7 cellular contexts compared by ENCODE assay signal in the genomic region with DNA sequence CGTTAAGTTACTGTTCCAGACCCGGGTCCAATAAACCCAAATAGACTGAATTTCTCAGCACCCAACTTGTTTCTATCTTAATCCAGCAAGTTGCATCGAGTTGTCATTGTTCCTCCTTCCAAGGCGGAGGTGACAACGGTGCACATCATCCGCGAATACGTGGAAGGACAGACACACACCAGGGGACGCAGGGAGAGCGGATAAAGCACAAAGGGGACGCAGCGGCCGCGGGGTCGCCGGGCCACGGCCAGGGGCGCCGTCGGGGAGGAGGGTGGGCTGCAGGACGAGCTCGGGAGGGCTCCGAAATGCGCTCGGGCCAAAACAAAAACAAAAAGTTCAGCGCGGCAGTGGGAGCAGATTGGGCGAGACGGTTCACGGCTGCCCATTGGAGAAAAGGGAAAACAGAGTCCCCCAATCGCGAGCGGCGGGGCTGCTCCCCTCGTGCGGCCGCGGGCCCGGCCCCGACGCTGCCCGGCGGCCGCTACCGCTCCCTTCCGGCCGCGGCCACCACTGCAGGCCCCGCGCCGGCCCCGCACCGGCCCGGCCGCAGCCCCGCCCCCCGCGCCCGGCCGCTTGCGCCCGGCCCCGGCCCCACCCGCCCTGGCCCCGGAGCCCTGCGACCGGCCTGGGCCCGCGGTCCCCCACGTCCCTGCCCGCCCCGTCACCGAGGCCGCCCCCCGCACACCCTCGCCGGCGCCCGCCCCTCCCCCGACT. TPM values are rescaled to one million over a fixed set of nuclear protein-coding genes. Genes with fewer than 3 reads are reported as not detected.
A peak's percentile ranks its signal among the peaks of the same experiment; 100 is the strongest.
DNase-seq lines count a peak whose midpoint lies in the region; ATAC-seq and TF ChIP-seq lines count a peak whose summit lies in the region.

No MANE protein-coding gene starts in this region.

- H3K4me3 Mint-ChIP-seq in activated CD4-positive, alpha-beta T cell treated with anti-CD3 and anti-CD28 coated beads for 36 hours = peak overlapping the region; percentile 90

- peaks cover 2% of the 10 kb centered on the region for H3K36me3 Mint-ChIP-seq in activated CD4-positive, alpha-beta T cell treated with anti-CD3 and anti-CD28 coated beads for 36 hours (ENCODE audit: low read depth)

- H3K27ac Mint-ChIP-seq in activated CD4-positive, alpha-beta T cell treated with anti-CD3 and anti-CD28 coated beads for 36 hours = peak overlapping the region; percentile 91

- intact Hi-C loops in activated CD4-positive, alpha-beta T cell treated with anti-CD3 and anti-CD28 coated beads for 36 hours (cut with DNase I, micrococcal nuclease) = loop anchor here in 1 of 2 experiments (1.0 to 5.0 kb wide), 8 partner anchors 60 to 690 kb away; partner anchors contain the start of genes CHKA, CPT1A, IGHMBP2 and MRPL21

- peak; percentile 71 for DNase-seq in NCI-H2171 treated with DMSO at 0.1 percent for 48 hours (lab: John Stamatoyannopoulos, UW)
- peak; percentile 77 for DNase-seq in activated CD4-positive, alpha-beta T cell treated with anti-CD3 and anti-CD28 coated beads for 36 hours
- peak; percentile 80 for DNase-seq in dermis blood vessel endothelial cell
- peak in 2 of 3 experiments; percentile 13 to 27 for DNase-seq in stimulated activated CD4-positive, alpha-beta T cell treated with anti-CD3 and anti-CD28 coated beads, TNF-alpha, amount 100 ng/mL, for 4 hours (ENCODE audit: low read depth in 3 of 3)

- POLR2A ChIA-PET in activated CD4-positive, alpha-beta T cell treated with anti-CD3 and anti-CD28 coated beads for 36 hours (lab: Charles Lee) = no interaction called here

- peaks cover 50% of the 10 kb centered on the region for H3K4me1 Mint-ChIP-seq in activated CD4-positive, alpha-beta T cell treated with anti-CD3 and anti-CD28 coated beads for 36 hours

- H3K4me1 ChIP-seq in liver (ENCODE audit: control insufficient read depth in 4 of 4, insufficient read depth in 4 of 4, low read length in 3 of 4) = peaks cover 9 to 40% (median 31%) of the 10 kb centered on the region in 4 donors

- H3K27ac ChIP-seq in liver (ENCODE audit: low read depth in 1 of 2, low read length in 2 of 2) = peak overlapping the region; percentile 97 to 99

- no peak for TF ChIP-seq RAD21 in liver (IDR thresholded peaks at IDR 0.05)

- peaks cover 2% of the 10 kb centered on the region for H3K27me3 Mint-ChIP-seq in activated CD4-positive, alpha-beta T cell treated with anti-CD3 and anti-CD28 coated beads for 36 hours

- H3K9ac ChIP-seq in liver (ENCODE audit: low read depth in 1 of 2, low read length in 2 of 2) = peak overlapping the region; percentile 46 to 82

- H3K9me3 Mint-ChIP-seq in activated CD4-positive, alpha-beta T cell treated with anti-CD3 and anti-CD28 coated beads for 36 hours (ENCODE audit: low read depth) = no peaks in the 10 kb centered on the region

- H3K36me3 ChIP-seq in liver (ENCODE audit: control insufficient read depth in 4 of 4, insufficient read depth in 3 of 4, low read depth in 1 of 4, low read length in 3 of 4) = no peaks in the 10 kb centered on the region

- peak overlapping the region; percentile 73 to 96 (median 74) for H3K4me3 ChIP-seq in liver (ENCODE audit: low read depth in 1 of 3, low read length in 3 of 3)

- no peaks in the 10 kb centered on the region for H3K27me3 ChIP-seq in liver (ENCODE audit: control insufficient read depth in 4 of 4, insufficient read depth in 4 of 4, low read length in 3 of 4)

- under 1% methylated on average over 80 of the region's 80 CpGs for WGBS in liver

- ATAC-seq in HG02678 (IDR thresholded peaks at IDR 0.05; ENCODE audit: unreplicated experiment) = peak; percentile 56
- peak; percentile 68 for ATAC-seq in activated CD4-positive, alpha-beta T cell treated with anti-CD3 and anti-CD28 coated beads for 36 hours

- no peaks in the 10 kb centered on the region for H3K9me3 ChIP-seq in liver (ENCODE audit: control insufficient read depth in 4 of 4, low read length in 3 of 4)

- TF ChIP-seq CTCF in GM12872 (IDR thresholded peaks at IDR 0.05; ENCODE audit: insufficient read depth, low read depth, low read length) (peak; percentile 19; the same call in 1 of the 3 replicates), liver (IDR thresholded peaks at IDR 0.05; ENCODE audit: low read depth, low read length, missing input control) (peak; percentile 42)

- CTCF ChIA-PET in activated CD4-positive, alpha-beta T cell treated with anti-CD3 and anti-CD28 coated beads for 36 hours (lab: Charles Lee) = interaction anchor here (0.8 to 1.3 kb wide), 3 partner anchors 18 to 95 kb away, joined by 3 to 6 read pairs (median 5); no protein-coding TSS in a partner anchor

TF ChIP-seq in liver, 16 proteins besides CTCF, POLR2A, EP300 and RAD21:
- TF ChIP-seq HNF4G (IDR thresholded peaks at IDR 0.05) (no peak), EGR1 (IDR thresholded peaks at IDR 0.05; ENCODE audit: low read depth in 2 of 2) (no peak), SP1 (IDR thresholded peaks at IDR 0.05) (peak; percentile 6)

RNA-seq across cellular contexts. Expression of gene KMT5B, which starts 0.5 kb away (rescaled TPM):
- total RNA-seq in activated CD4-positive, alpha-beta T cell treated with anti-CD3 and anti-CD28 coated beads for 36 hours = 10 to 100 TPM; 22.9 to 23.1 TPM
- total RNA-seq in dermis blood vessel endothelial cell = 39.0 and 41.0 TPM in 2 replicates
- 10 to 100 TPM; 17.9 to 33.8 TPM for total RNA-seq in liver
- polyA plus RNA-seq in liver = 10 to 100 TPM in 1 of 2 donors, 1 to 10 TPM in 1; 8.7 to 11.7 TPM

RNA-seq across cellular contexts. Expression of gene C11orf24, which starts 59.2 kb away (rescaled TPM):
- total RNA-seq in activated CD4-positive, alpha-beta T cell treated with anti-CD3 and anti-CD28 coated beads for 36 hours = 10 to 100 TPM; 29.4 to 37.4 TPM
- total RNA-seq in dermis blood vessel endothelial cell = 3.9 and 10.0 TPM in 2 replicates
- total RNA-seq in liver = 10 to 100 TPM in 1 of 2 donors, 1 to 10 TPM in 1; 7.8 to 39.8 TPM
- polyA plus RNA-seq in liver = 10 to 100 TPM; 24.2 to 50.3 TPM

Comparison
In these comparisons a context has a peak if more than half of its experiments do, and no peak if none do; other contexts are left out.
1. Peak in every context shown above with its lines: DNase-seq, ATAC-seq, H3K4me3 ChIP-seq and H3K27ac ChIP-seq.
2. DNase-seq: peak in every context shown above with its lines; median percentile 80 in dermis blood vessel endothelial cell; 77 in activated CD4-positive, alpha-beta T cell treated with anti-CD3 and anti-CD28 coated beads for 36 hours; 71 in NCI-H2171 treated with DMSO at 0.1 percent for 48 hours; 20 in stimulated activated CD4-positive, alpha-beta T cell treated with anti-CD3 and anti-CD28 coated beads, TNF-alpha, amount 100 ng/mL, for 4 hours.